ENCODE assay signal across 1 cellular context in the genomic region with DNA sequence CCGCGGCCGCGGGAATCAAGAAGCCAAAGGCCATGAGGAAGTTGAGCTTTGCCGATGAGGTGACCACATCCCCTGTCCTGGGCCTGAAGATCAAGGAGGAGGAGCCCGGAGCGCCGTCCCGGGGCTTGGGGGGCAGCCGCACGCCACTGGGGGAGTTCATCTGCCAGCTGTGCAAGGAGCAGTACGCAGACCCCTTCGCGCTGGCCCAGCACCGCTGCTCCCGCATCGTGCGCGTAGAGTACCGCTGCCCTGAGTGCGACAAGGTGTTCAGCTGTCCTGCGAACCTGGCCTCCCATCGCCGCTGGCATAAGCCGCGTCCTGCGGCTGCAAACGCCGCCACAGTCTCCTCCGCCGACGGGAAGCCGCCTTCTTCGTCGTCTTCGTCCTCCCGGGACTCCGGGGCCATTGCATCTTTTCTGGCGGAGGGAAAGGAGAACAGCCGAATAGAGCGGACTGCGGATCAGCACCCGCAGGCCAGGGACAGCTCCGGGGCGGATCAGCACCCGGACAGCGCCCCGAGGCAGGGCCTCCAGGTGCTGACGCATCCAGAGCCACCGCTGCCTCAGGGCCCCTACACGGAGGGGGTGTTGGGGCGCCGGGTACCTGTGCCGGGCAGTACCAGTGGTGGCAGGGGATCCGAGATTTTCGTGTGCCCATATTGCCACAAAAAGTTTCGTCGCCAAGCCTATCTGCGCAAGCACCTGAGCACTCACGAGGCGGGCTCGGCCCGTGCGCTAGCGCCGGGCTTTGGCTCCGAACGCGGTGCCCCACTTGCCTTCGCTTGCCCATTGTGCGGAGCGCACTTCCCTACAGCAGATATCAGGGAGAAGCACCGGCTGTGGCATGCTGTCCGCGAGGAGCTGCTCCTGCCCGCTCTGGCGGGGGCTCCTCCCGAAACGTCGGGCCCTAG.
TF ChIP-seq lines count a peak whose summit lies in the region.

No MANE protein-coding gene starts in this region.

TF ChIP-seq in WTC11, 78 proteins besides CTCF, POLR2A, EP300 and RAD21 (continued from another document):
- TF ChIP-seq FOXP4 (CRISPR knock-in tag; IDR thresholded peaks at IDR 0.05) = peak; percentile 100
TF ChIP-seq in WTC11: peak in this region for 68.
